Comparison of ENCODE assay signal across 20 cellular contexts in the genomic region with DNA sequence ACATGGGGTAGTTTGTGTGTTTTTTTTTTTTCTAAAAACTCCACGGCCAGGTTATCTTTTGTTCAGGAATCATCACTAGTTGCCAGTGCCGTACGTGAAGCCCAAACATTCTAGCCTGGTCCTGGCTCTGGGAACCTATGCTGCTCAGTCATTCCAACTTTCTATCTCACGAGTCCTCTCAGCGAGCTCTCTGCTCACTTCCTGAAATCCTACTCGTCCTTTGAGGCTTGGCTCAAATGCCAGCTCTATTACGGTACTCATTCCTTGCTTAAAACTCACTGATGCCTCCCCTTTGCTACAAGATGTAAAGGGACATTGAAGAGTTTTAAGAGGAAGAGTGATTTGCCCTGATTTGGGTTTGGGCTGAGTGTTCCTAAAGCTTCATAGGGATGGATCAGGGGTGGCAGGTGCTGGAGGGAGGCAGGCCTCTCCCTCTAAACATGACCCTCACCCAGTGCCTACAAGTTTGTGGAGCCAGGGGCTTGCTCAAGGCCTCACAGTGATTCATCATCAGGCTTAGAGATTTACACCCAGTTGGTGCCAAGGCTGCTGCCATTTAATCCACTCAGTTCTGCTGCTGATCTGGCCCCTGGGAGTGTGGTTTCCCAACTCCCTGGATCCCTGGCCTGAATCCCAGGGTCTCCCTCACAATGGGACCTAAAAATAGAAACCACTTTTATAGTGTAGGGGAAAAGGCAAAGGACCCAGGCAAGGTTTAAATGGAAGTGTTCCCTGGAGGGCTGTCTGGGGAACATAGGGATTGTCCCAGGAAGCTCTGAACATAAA. TPM values are rescaled to one million over a fixed set of nuclear protein-coding genes. Genes with fewer than 3 reads are reported as not detected.
DNase-seq lines count a peak whose midpoint lies in the region; ATAC-seq and TF ChIP-seq lines count a peak whose summit lies in the region.
"Had no signal": no experiment of that assay in that cellular context is flagged by ENCODE, and none has a peak within 500 bp of the region (broad histone marks: within the 10 kb centered on the region; RNA-seq: fewer than 3 reads in every experiment).

No MANE protein-coding gene starts in this region.

- CTCF ChIA-PET in HEK293 (lab: Yijun Ruan, JAX) = interaction anchor here (0.9 kb wide), 1 partner anchor 46 kb away, joined by 3 read pairs; no protein-coding TSS in a partner anchor

- DNase-seq in D341Med (ENCODE audit: low spot score) = peak; percentile 51
- DNase-seq in adrenal gland = peak in 5 of 7 donors; percentile 17 to 53 (median 29)
- DNase-seq in medulla oblongata (ENCODE audit: extremely low spot score) = peak; percentile 58
- no peak for DNase-seq in sigmoid colon
- no peak for DNase-seq in COLO668 (lab: John Stamatoyannopoulos, UW; ENCODE audit: unreplicated experiment)
- DNase-seq: activated CD4-positive, alpha-beta memory T cell treated with anti-CD3 and anti-CD28 coated beads, Interleukin-2, amount 10 ng/mL, durations not matched to agents 7 days and 5 days; activated naive CD8-positive, alpha-beta T cell treated with anti-CD3 and anti-CD28 coated beads for 36 hours; activated T-cell treated with anti-CD3 and anti-CD28 coated beads, Interleukin-2, amount 50 U/mL, for 48 hours; BE2C; left colon; NCI-H1694 treated with DMSO at 0.1 percent for 48 hours; RPMI8226; small intestine; SW 1271 had no signal

- no peak for ATAC-seq in HG03139 (IDR thresholded peaks at IDR 0.05; ENCODE audit: unreplicated experiment)
- no peak for ATAC-seq in HG03342 (IDR thresholded peaks at IDR 0.05; ENCODE audit: unreplicated experiment)
- ATAC-seq: left colon had no signal

- no peaks in the 10 kb centered on the region for H3K9me3 ChIP-seq in HEK293 (ENCODE audit: control insufficient read depth, insufficient read depth, low read depth, low read length)
- H3K9me3 ChIP-seq in adrenal gland (replicated peaks in 1 of 3) = no peaks in the 10 kb centered on the region
- no peaks in the 10 kb centered on the region for H3K9me3 ChIP-seq in sigmoid colon
- H3K9me3 ChIP-seq: BE2C, tibial artery had no signal

- H3K4me3 ChIP-seq in HEK293 (ENCODE audit: low read depth, low read length) (no peak overlapping the region), adrenal gland (no peak overlapping the region), sigmoid colon (no peak overlapping the region)
- H3K4me3 ChIP-seq: tibial artery had no signal

- H3K4me1 ChIP-seq in HEK293 (ENCODE audit: control insufficient read depth, insufficient read depth, low read length) (no peaks in the 10 kb centered on the region), adrenal gland (replicated peaks in 1 of 2) (no peaks in the 10 kb centered on the region), sigmoid colon (no peaks in the 10 kb centered on the region)
- H3K4me1 ChIP-seq: BE2C, tibial artery had no signal

- TF ChIP-seq CTCF in HEK293 (tag by site-specific recombination; IDR thresholded peaks at IDR 0.05) = no peak
- no peak for TF ChIP-seq CTCF in adrenal gland (IDR thresholded peaks at IDR 0.05)
- no peak for TF ChIP-seq CTCF in sigmoid colon (IDR thresholded peaks at IDR 0.05)

- TF ChIP-seq POLR2A in adrenal gland (IDR thresholded peaks at IDR 0.05) (no peak), sigmoid colon (IDR thresholded peaks at IDR 0.05) (no peak)

- 60 to 75% (median 66%) methylated on average over 7 of the region's 7 CpGs for WGBS in adrenal gland, 4 donors
- WGBS in sigmoid colon, 2 donors = 65 to 77% methylated on average over 7 of the region's 7 CpGs

- H3K27ac ChIP-seq in HEK293 (ENCODE audit: extremely low read depth, low read depth, low read length) (no peak overlapping the region), adrenal gland (no peak overlapping the region), sigmoid colon (no peak overlapping the region)
- H3K27ac ChIP-seq: tibial artery had no signal

- TF ChIP-seq EP300 in sigmoid colon (IDR thresholded peaks at IDR 0.05) = no peak

- intact Hi-C loops in adrenal gland (cut with DNase I) (no loop called here), sigmoid colon (cut with DNase I) (no loop called here)

- H3K36me3 ChIP-seq in HEK293 (ENCODE audit: control insufficient read depth in 2 of 2, insufficient read depth in 1 of 2, low read length in 2 of 2) (no peaks in the 10 kb centered on the region), adrenal gland (replicated peaks in 1 of 2) (no peaks in the 10 kb centered on the region), sigmoid colon (no peaks in the 10 kb centered on the region)
- H3K36me3 ChIP-seq: BE2C, tibial artery had no signal

- no peaks in the 10 kb centered on the region for H3K27me3 ChIP-seq in adrenal gland
- no peaks in the 10 kb centered on the region for H3K27me3 ChIP-seq in sigmoid colon
- H3K27me3 ChIP-seq: BE2C had no signal

- POLR2A ChIA-PET in HEK293 (lab: Yijun Ruan, JAX) = no interaction called here

TF ChIP-seq in HEK293, 187 proteins besides CTCF, POLR2A, EP300 and RAD21:
- TF ChIP-seq ZNF341 (tag by site-specific recombination; IDR thresholded peaks at IDR 0.05; ENCODE audit: low read depth) (no peak), ZNF488 (tag by site-specific recombination; IDR thresholded peaks at IDR 0.05) (no peak), ZNF701 (tag by site-specific recombination; IDR thresholded peaks at IDR 0.05) (no peak), INSM2 (tag by site-specific recombination; IDR thresholded peaks at IDR 0.05) (no peak), ZBTB48 (tag by site-specific recombination; IDR thresholded peaks at IDR 0.05) (peak; percentile 60; the same call in 1 of the 2 replicates), GLIS1 (tag by site-specific recombination; IDR thresholded peaks at IDR 0.05) (peak; percentile 64)
- TF ChIP-seq, protein P1, sequence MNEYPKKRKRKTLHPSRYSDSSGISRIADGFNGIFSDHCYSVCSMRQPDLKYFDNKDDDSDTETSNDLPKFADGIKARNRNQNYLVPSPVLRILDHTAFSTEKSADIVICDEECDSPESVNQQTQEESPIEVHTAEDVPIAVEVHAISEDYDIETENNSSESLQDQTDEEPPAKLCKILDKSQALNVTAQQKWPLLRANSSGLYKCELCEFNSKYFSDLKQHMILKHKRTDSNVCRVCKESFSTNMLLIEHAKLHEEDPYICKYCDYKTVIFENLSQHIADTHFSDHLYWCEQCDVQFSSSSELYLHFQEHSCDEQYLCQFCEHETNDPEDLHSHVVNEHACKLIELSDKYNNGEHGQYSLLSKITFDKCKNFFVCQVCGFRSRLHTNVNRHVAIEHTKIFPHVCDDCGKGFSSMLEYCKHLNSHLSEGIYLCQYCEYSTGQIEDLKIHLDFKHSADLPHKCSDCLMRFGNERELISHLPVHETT (tag by site-specific recombination; IDR thresholded peaks at IDR 0.05) = no peak

RNA-seq across cellular contexts. Expression of gene R3HCC1L, which starts 46.1 kb away (rescaled TPM):
- total RNA-seq in adrenal gland (10 to 100 TPM in 5 of 8 donors, 1 to 10 TPM in 3; 6.5 to 11.3 (median 10.1) TPM), sigmoid colon (10 to 100 TPM; 11.6 to 14.4 (median 13.8) TPM)
- polyA plus RNA-seq in adrenal gland (10 to 100 TPM in 1 of 3 donors, 1 to 10 TPM in 2; 6.7 to 14.7 (median 7.2) TPM), sigmoid colon (10 to 100 TPM; 12.0 to 15.0 (median 14.1) TPM)

RNA-seq across cellular contexts. Expression of gene CRTAC1, which starts 58.0 kb away (rescaled TPM):
- total RNA-seq in adrenal gland (under 1 TPM in 4 of 8 donors, not detected in 4; 0.26 to 0.97 (median 0.48) TPM), sigmoid colon (1 to 10 TPM; 1.5 to 6.4 (median 3.8) TPM)
- polyA plus RNA-seq in adrenal gland (1 to 10 TPM in 1 of 3 donors, under 1 TPM in 2; 0.09 to 1.4 (median 0.72) TPM), sigmoid colon (1 to 10 TPM in 2 of 3 donors, not detected in 1; 1.2 to 1.4 TPM)
- total RNA-seq: activated CD4-positive, alpha-beta memory T cell treated with anti-CD3 and anti-CD28 coated beads, Interleukin-2, amount 10 ng/mL, durations not matched to agents 7 days and 5 days; activated naive CD8-positive, alpha-beta T cell treated with anti-CD3 and anti-CD28 coated beads for 36 hours; bronchial epithelial cell; fibroblast of lung had no signal
- polyA plus RNA-seq: fibroblast of lung had no signal

Comparison
In these comparisons a context has a peak if more than half of its experiments do, and no peak if none do; other contexts are left out.
1. DNase-seq: peak in D341Med (single experiment), adrenal gland (5 of 7) and medulla oblongata (single experiment); none in sigmoid colon (single experiment) and COLO668 (single experiment).